21 cellular contexts compared by ENCODE assay signal in genomic region chrX:130378008-130378669, GRCh38. TPM values are rescaled to one million over a fixed set of nuclear protein-coding genes. Genes with fewer than 3 reads are reported as not detected.
DNase-seq lines count a peak whose midpoint lies in the region; ATAC-seq lines count a peak whose summit lies in the region.
"Had no signal": no experiment of that assay in that cellular context is flagged by ENCODE, and none has a peak within 500 bp of the region (broad histone marks: within the 10 kb centered on the region; RNA-seq: fewer than 3 reads in every experiment).

No MANE protein-coding gene starts in this region.

- H3K9me3 Mint-ChIP-seq in stimulated activated memory B cell treated with anti-CD40 and anti-IgM and Interleukin-4, amounts not matched to agents 10 μg/mL and 1 μg/mL and 100 μg/mL, for 72 hours: no peaks in the 10 kb centered on the region
- H3K9me3 Mint-ChIP-seq: activated naive CD4-positive, alpha-beta T cell treated with anti-CD3 and anti-CD28 coated beads, Interleukin-2, amount 50 U/mL, for 72 hours had no signal

- no peaks in the 10 kb centered on the region for H3K36me3 Mint-ChIP-seq in stimulated activated memory B cell treated with anti-CD40 and anti-IgM and Interleukin-4, amounts not matched to agents 10 μg/mL and 1 μg/mL and 100 μg/mL, for 72 hours
- H3K36me3 Mint-ChIP-seq: activated naive CD4-positive, alpha-beta T cell treated with anti-CD3 and anti-CD28 coated beads, Interleukin-2, amount 50 U/mL, for 72 hours had no signal

- H3K27ac Mint-ChIP-seq in stimulated activated memory B cell treated with anti-CD40 and anti-IgM and Interleukin-4, amounts not matched to agents 10 μg/mL and 1 μg/mL and 100 μg/mL, for 72 hours: no peak overlapping the region
- H3K27ac Mint-ChIP-seq: activated naive CD4-positive, alpha-beta T cell treated with anti-CD3 and anti-CD28 coated beads, Interleukin-2, amount 50 U/mL, for 72 hours had no signal

- H3K4me1 Mint-ChIP-seq in stimulated activated memory B cell treated with anti-CD40 and anti-IgM and Interleukin-4, amounts not matched to agents 10 μg/mL and 1 μg/mL and 100 μg/mL, for 72 hours: no peaks in the 10 kb centered on the region

- intact Hi-C loops in left colon (cut with DNase I, micrococcal nuclease): no loop called here

- in situ Hi-C loops in SK-MEL-5 (cut with HindIII; ENCODE audit: low pct_unique_long_range_greater_than_20kb, low sequenced_read_pairs): no loop called here

- H3K4me3 Mint-ChIP-seq in stimulated activated memory B cell treated with anti-CD40 and anti-IgM and Interleukin-4, amounts not matched to agents 10 μg/mL and 1 μg/mL and 100 μg/mL, for 72 hours: no peak overlapping the region

- no peaks in the 10 kb centered on the region for H3K27me3 Mint-ChIP-seq in stimulated activated memory B cell treated with anti-CD40 and anti-IgM and Interleukin-4, amounts not matched to agents 10 μg/mL and 1 μg/mL and 100 μg/mL, for 72 hours

- DNase-seq in DMS 273 treated with DMSO at 0.1 percent for 48 hours (lab: John Stamatoyannopoulos, UW) (peak; percentile 31), NCI-H1436 treated with DMSO at 0.1 percent for 48 hours (lab: John Stamatoyannopoulos, UW) (peak; percentile 5), SK-MEL-5 (ENCODE audit: low read depth, low spot score) (peak; percentile 66), left colon (no peak), DMS53 treated with DMSO at 0.1 percent for 48 hours (lab: John Stamatoyannopoulos, UW; ENCODE audit: unreplicated experiment) (no peak)
- no peak for DNase-seq in activated CD4-positive, alpha-beta T cell treated with anti-CD3 and anti-CD28 coated beads, Interleukin-2, amount 50 U/mL, for 1 hour
- DNase-seq: activated T-cell treated with anti-CD3 and anti-CD28 coated beads, Interleukin-2, amount 50 U/mL, for 48 hours; effector memory CD4-positive, alpha-beta T cell; H7; NCI-H1694 treated with DMSO at 0.1 percent for 48 hours; NCI-H526 treated with DMSO at 0.1 percent for 48 hours; occipital lobe; PC-3 had no signal

- ATAC-seq in left colon: peak; percentile 70
- ATAC-seq in stimulated activated memory B cell treated with anti-CD40 and anti-IgM and Interleukin-4, amounts not matched to agents 10 μg/mL and 1 μg/mL and 100 μg/mL, for 72 hours: no peak
- ATAC-seq: activated naive CD4-positive, alpha-beta T cell treated with anti-CD3 and anti-CD28 coated beads, Interleukin-2, amount 50 U/mL, for 72 hours; PC-3 had no signal

RNA-seq across cellular contexts. Expression of gene GPR119, which starts 7.3 kb away (rescaled TPM):
- not detected in 2 replicates for total RNA-seq in SK-MEL-5 (2014; rRNA removed; shearing (Covaris generic))
- polyA plus RNA-seq in SK-MEL-5 (2015; cell fraction: cytosol; rRNA removed): not detected in 2 replicates
- polyA plus RNA-seq in SK-MEL-5 (2015; cell fraction: nucleus; rRNA removed): not detected in 2 replicates
- under 1 TPM; 0.31 to 0.78 TPM for total RNA-seq in left colon
- total RNA-seq: activated naive CD4-positive, alpha-beta T cell treated with anti-CD3 and anti-CD28 coated beads, Interleukin-2, amount 50 U/mL, for 72 hours; chondrocyte; G401; H7; lower leg skin; occipital lobe; PC-3; SJCRH30; T-helper 2 cell treated with Interferon-gamma antibody and Interleukin-4, amounts not matched to agents 100 ng/mL and 5 ng/mL, for 36 hours; temporal lobe had no signal

RNA-seq across cellular contexts. Expression of gene RBMX2, which starts 23.6 kb away (rescaled TPM):
- 39.0 and 40.1 TPM in 2 replicates for total RNA-seq in SK-MEL-5 (2014; rRNA removed; shearing (Covaris generic))
- 19.5 and 25.1 TPM in 2 replicates for polyA plus RNA-seq in SK-MEL-5 (2015; cell fraction: cytosol; rRNA removed)
- polyA plus RNA-seq in SK-MEL-5 (2015; cell fraction: nucleus; rRNA removed): 17.9 and 29.6 TPM in 2 replicates
- total RNA-seq in left colon: 10 to 100 TPM; 11.4 to 13.0 TPM

RNA-seq across cellular contexts. Expression of gene SLC25A14, which starts 38.4 kb away (rescaled TPM):
- 13.3 and 13.4 TPM in 2 replicates for total RNA-seq in SK-MEL-5 (2014; rRNA removed; shearing (Covaris generic))
- 6.2 and 7.2 TPM in 2 replicates for polyA plus RNA-seq in SK-MEL-5 (2015; cell fraction: cytosol; rRNA removed)
- 99.4 and 120 TPM in 2 replicates for polyA plus RNA-seq in SK-MEL-5 (2015; cell fraction: nucleus; rRNA removed)
- 1 to 10 TPM; 6.3 to 7.8 TPM for total RNA-seq in left colon

Comparison
In these comparisons a context has a peak if more than half of its experiments do, and no peak if none do; other contexts are left out.
1. DNase-seq: peak in DMS 273 treated with DMSO at 0.1 percent for 48 hours (single experiment), NCI-H1436 treated with DMSO at 0.1 percent for 48 hours (single experiment) and SK-MEL-5 (single experiment); none in left colon (0 of 2), activated CD4-positive, alpha-beta T cell treated with anti-CD3 and anti-CD28 coated beads, Interleukin-2, amount 50 U/mL, for 1 hour (single experiment) and DMS53 treated with DMSO at 0.1 percent for 48 hours (single experiment).